In the genomic region with DNA sequence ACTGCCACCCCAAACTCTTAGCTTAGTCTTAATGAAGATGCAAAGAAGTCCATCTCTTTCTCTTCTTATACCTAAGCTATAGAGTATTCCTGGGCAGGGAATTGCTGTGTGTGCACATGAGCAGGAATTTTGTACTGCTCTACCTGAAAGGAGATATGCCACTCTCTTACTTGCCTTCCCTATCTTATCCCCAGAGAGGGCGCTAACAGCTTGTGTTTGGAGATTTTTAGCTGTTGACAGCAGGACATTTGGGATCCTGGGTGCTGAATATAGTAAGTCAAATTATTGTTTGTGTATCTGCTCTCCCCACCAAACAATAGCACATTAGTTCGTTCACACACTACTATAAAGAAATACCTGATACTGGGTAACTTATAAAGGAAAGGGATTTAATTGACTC, we compare ENCODE assay signal across 20 cellular contexts.
DNase-seq lines count a peak whose midpoint lies in the region; ATAC-seq and TF ChIP-seq lines count a peak whose summit lies in the region.
"Had no signal": no experiment of that assay in that cellular context is flagged by ENCODE, and none has a peak within 500 bp of the region (broad histone marks: within the 10 kb centered on the region; RNA-seq: fewer than 3 reads in every experiment).

No MANE protein-coding gene starts in this region.

- H3K9me3 ChIP-seq in BE2C (no peaks in the 10 kb centered on the region), H9 (ENCODE audit: control insufficient read depth, low read depth, low read length) (no peaks in the 10 kb centered on the region)
- H3K9me3 ChIP-seq: Peyer's patch, SJCRH30 had no signal

- H3K79me2 ChIP-seq in H9 (ENCODE audit: insufficient read depth, low read length): no peaks in the 10 kb centered on the region

- H3K4me1 ChIP-seq in BE2C (no peaks in the 10 kb centered on the region), H9 (ENCODE audit: insufficient read depth, low read length) (no peaks in the 10 kb centered on the region)
- H3K4me1 ChIP-seq: Peyer's patch, SJCRH30 had no signal

- peaks cover 10 to 12% of the 10 kb centered on the region in 2 experiments for H3K4me1 Mint-ChIP-seq in H9
- H3K4me1 Mint-ChIP-seq: activated CD4-positive, alpha-beta T cell treated with anti-CD3 and anti-CD28 coated beads for 36 hours; CD4-positive, alpha-beta memory T cell had no signal

- H3K27ac Mint-ChIP-seq in H9: no peak overlapping the region
- H3K27ac Mint-ChIP-seq: activated CD4-positive, alpha-beta T cell treated with anti-CD3 and anti-CD28 coated beads for 36 hours; CD4-positive, alpha-beta memory T cell; T-helper 1 cell treated with Interleukin-12 subunit alpha and Interleukin-12 subunit beta and Interleukin-4 antibody, amounts not matched to agents 30 μg/mL and 1 μg/mL, for 36 hours had no signal

- H3K36me3 Mint-ChIP-seq in H9 (ENCODE audit: insufficient read depth in 1 of 3, low read depth in 3 of 3): peaks cover 6 to 13% (median 8%) of the 10 kb centered on the region in 3 experiments
- H3K36me3 Mint-ChIP-seq: CD4-positive, alpha-beta memory T cell had no signal

- H4K91ac ChIP-seq in H9 (ENCODE audit: insufficient read length, low read depth, low read length): no peak overlapping the region

- no peak overlapping the region for H3K4me3 Mint-ChIP-seq in H9
- H3K4me3 Mint-ChIP-seq: activated CD4-positive, alpha-beta T cell treated with anti-CD3 and anti-CD28 coated beads for 36 hours; CD4-positive, alpha-beta memory T cell; T-helper 1 cell treated with Interleukin-12 subunit alpha and Interleukin-12 subunit beta and Interleukin-4 antibody, amounts not matched to agents 30 μg/mL and 1 μg/mL, for 36 hours had no signal

- H3K27ac ChIP-seq in H9 (ENCODE audit: insufficient read length, low read depth, low read length): no peak overlapping the region
- H3K27ac ChIP-seq: cardiac muscle cell, Peyer's patch, SJCRH30 had no signal

- no peak overlapping the region for H3T11ph ChIP-seq in H9 (ENCODE audit: low read length)

- no peak overlapping the region for H2BK12ac ChIP-seq in H9 (ENCODE audit: insufficient read length, low read depth, low read length)

- peak; percentile 16 for DNase-seq in BE2C
- DNase-seq in H9: peak; percentile 36
- DNase-seq in SK-MEL-5 (ENCODE audit: low read depth, low spot score): peak; percentile 15
- DNase-seq in kidney tubule cell (ENCODE audit: low spot score): peak; percentile 5
- DNase-seq in activated gamma-delta T cell treated with Interleukin-2 at 50 U/mL for 16 hours: no peak
- DNase-seq in A172 (ENCODE audit: low spot score): no peak
- DNase-seq: activated CD4-positive, alpha-beta T cell treated with anti-CD3 and anti-CD28 coated beads for 36 hours; amniotic stem cell; CD4-positive, alpha-beta memory T cell; mammary epithelial cell; NCI-H1105; NCI-H2081; Peyer's patch; stimulated activated naive CD4-positive, alpha-beta T cell treated with Interleukin-2 at 50 U/mL for 16 hours had no signal

- no peak overlapping the region for H3K18ac ChIP-seq in H9 (ENCODE audit: insufficient read length, low read depth, low read length)

- H2BK120ac ChIP-seq in H9 (ENCODE audit: low read depth, low read length, poor library complexity, severe bottlenecking): no peak overlapping the region

- H3K9ac ChIP-seq in H9 (ENCODE audit: extremely low read depth, insufficient read length, low read length): no peak overlapping the region

- H3K23me2 ChIP-seq in H9 (ENCODE audit: insufficient read length, low read depth, low read length, poor library complexity, severe bottlenecking): no peaks in the 10 kb centered on the region

- H3K36me3 ChIP-seq in BE2C: no peaks in the 10 kb centered on the region; the same call in 1 of the 2 replicates
- H3K36me3 ChIP-seq: cardiac muscle cell, Peyer's patch, SJCRH30 had no signal

- no peak overlapping the region for H3K4ac ChIP-seq in H9 (ENCODE audit: low read depth, low read length)

- H3K9me3 Mint-ChIP-seq in H9: peaks cover 15 to 20% of the 10 kb centered on the region in 2 experiments

- no peak overlapping the region for H3K4me3 ChIP-seq in BE2C (ENCODE audit: low read depth, low read length)
- H3K4me3 ChIP-seq: cardiac muscle cell, Peyer's patch, SJCRH30 had no signal

- TF ChIP-seq CTCF in BE2C (IDR thresholded peaks at IDR 0.05; ENCODE audit: low read depth, low read length) (peak; percentile 53), H9 (conservative IDR thresholded peaks at IDR 0.05) (peak; percentile 83)

- H2AK5ac ChIP-seq in H9 (ENCODE audit: insufficient read length, low read length): no peak overlapping the region

- in situ Hi-C loops in SK-MEL-5 (cut with HindIII; ENCODE audit: low pct_unique_long_range_greater_than_20kb, low sequenced_read_pairs): no loop called here

- H3K56ac ChIP-seq in H9 (ENCODE audit: insufficient read length, low read depth, low read length): no peak overlapping the region

- H4K5ac ChIP-seq in H9 (ENCODE audit: insufficient read length, low read depth, low read length): no peak overlapping the region

- no peak overlapping the region for H2BK20ac ChIP-seq in H9 (ENCODE audit: low read depth, low read length, poor library complexity, severe bottlenecking)

- H4K20me1 ChIP-seq in H9 (ENCODE audit: control insufficient read depth, insufficient read depth, insufficient read length): no peaks in the 10 kb centered on the region

- H2AFZ ChIP-seq in H9 (ENCODE audit: low read length): no peak overlapping the region

- H3K23ac ChIP-seq in H9 (ENCODE audit: insufficient read length, low read depth, low read length): no peak overlapping the region

- no peak overlapping the region for H4K8ac ChIP-seq in H9 (replicated peaks; ENCODE audit: insufficient read length, low read depth, low read length)

- no peak for ATAC-seq in HG02870 (IDR thresholded peaks at IDR 0.05; ENCODE audit: unreplicated experiment)
- ATAC-seq: activated CD4-positive, alpha-beta T cell treated with anti-CD3 and anti-CD28 coated beads for 36 hours; HepG2; sciatic nerve had no signal

- no peak overlapping the region for H3K4me2 ChIP-seq in H9 (ENCODE audit: insufficient read depth, insufficient read length, low read length)

- WGBS in H9 (ENCODE audit: extremely low coverage, insufficient read length, low lambda C conversion rate): no CpG with 5 or more reads among the region's 2 CpGs

- no peak overlapping the region for H3K14ac ChIP-seq in H9 (ENCODE audit: insufficient read depth, low read length)

- no peak overlapping the region for H2BK15ac ChIP-seq in H9 (ENCODE audit: low read depth, low read length)

- no peak overlapping the region for H2BK5ac ChIP-seq in H9 (ENCODE audit: insufficient read length, low read length)

- H3K27me3 Mint-ChIP-seq in H9 (ENCODE audit: low read depth): no peaks in the 10 kb centered on the region
- H3K27me3 Mint-ChIP-seq: activated CD4-positive, alpha-beta T cell treated with anti-CD3 and anti-CD28 coated beads for 36 hours; CD4-positive, alpha-beta memory T cell had no signal

- H3K79me1 ChIP-seq in H9 (ENCODE audit: insufficient read depth, low read depth, low read length, poor library complexity, severe bottlenecking): no peaks in the 10 kb centered on the region

- no peaks in the 10 kb centered on the region for H3K27me3 ChIP-seq in BE2C
- H3K27me3 ChIP-seq in H9 (ENCODE audit: insufficient read depth, low read length): no peaks in the 10 kb centered on the region
- H3K27me3 ChIP-seq: cardiac muscle cell, Peyer's patch, SJCRH30 had no signal

Comparison
In these comparisons a context has a peak if more than half of its experiments do, and no peak if none do; other contexts are left out.
1. DNase-seq: peak in BE2C (single experiment), H9 (single experiment), SK-MEL-5 (single experiment) and kidney tubule cell (single experiment); none in activated gamma-delta T cell treated with Interleukin-2 at 50 U/mL for 16 hours (single experiment) and A172 (single experiment).